1 cellular context compared by ENCODE assay signal in genomic region chr1:6395781-6396244, GRCh38. TPM values are rescaled to one million over a fixed set of nuclear protein-coding genes. Genes with fewer than 3 reads are reported as not detected.
"Had no signal": no experiment of that assay in that cellular context is flagged by ENCODE, and none has a peak within 500 bp of the region (broad histone marks: within the 10 kb centered on the region; RNA-seq: fewer than 3 reads in every experiment).

No MANE protein-coding gene starts in this region.

RNA-seq across cellular contexts. Expression of gene HES2, which starts 23.9 kb away (rescaled TPM):
- total RNA-seq: LHCN-M2 had no signal

RNA-seq across cellular contexts. Expression of gene ESPN, which starts 28.8 kb away (rescaled TPM):
- total RNA-seq: LHCN-M2 had no signal
